ENCODE assay signal across 7 cellular contexts in genomic region chr17:8150194-8151119, GRCh38. TPM values are rescaled to one million over a fixed set of nuclear protein-coding genes. Genes with fewer than 3 reads are reported as not detected.
A peak's percentile ranks its signal among the peaks of the same experiment; 100 is the strongest.
DNase-seq lines count a peak whose midpoint lies in the region; ATAC-seq lines count a peak whose summit lies in the region.
"Had no signal": no experiment of that assay in that cellular context is flagged by ENCODE, and none has a peak within 500 bp of the region (broad histone marks: within the 10 kb centered on the region; RNA-seq: fewer than 3 reads in every experiment).

No MANE protein-coding gene starts in this region.

- H3K9me3 ChIP-seq in esophagus (ENCODE audit: control insufficient read depth in 2 of 2, insufficient read depth in 1 of 2, low read depth in 1 of 2, low read length in 1 of 2) = peaks cover 0 to 2% of the 10 kb centered on the region in 2 donors

- DNase-seq in activated T-cell treated with anti-CD3 and anti-CD28 coated beads, Interleukin-2, amount 50 U/mL, for 24 hours = no peak
- DNase-seq in activated T-cell treated with anti-CD3 and anti-CD28 coated beads, Interleukin-2, amount 50 U/mL, for 48 hours = no peak
- no peak for DNase-seq in epidermal melanocyte (ENCODE audit: insufficient read length, low spot score)

- ATAC-seq in GM21381 (IDR thresholded peaks at IDR 0.05; ENCODE audit: unreplicated experiment) = no peak

- H3K27me3 Mint-ChIP-seq in activated T-cell treated with anti-CD3 and anti-CD28 coated beads, Interleukin-2, amount 50 U/mL, for 24 hours = no peaks in the 10 kb centered on the region

- WGBS in esophagus, 2 donors = 76 to 77% methylated on average over 18 of the region's 18 CpGs

- peaks cover 2 to 26% of the 10 kb centered on the region in 2 donors for H3K4me1 ChIP-seq in esophagus (ENCODE audit: control insufficient read depth in 2 of 2, insufficient read depth in 2 of 2, low read length in 1 of 2)

- H3K4me1 Mint-ChIP-seq in activated T-cell treated with anti-CD3 and anti-CD28 coated beads, Interleukin-2, amount 50 U/mL, for 24 hours (ENCODE audit: low read depth) = peaks cover 39% of the 10 kb centered on the region

- no peaks in the 10 kb centered on the region for H3K27me3 ChIP-seq in esophagus (ENCODE audit: control insufficient read depth in 1 of 2, insufficient read depth in 2 of 2, low read length in 2 of 2)

- H3K27ac Mint-ChIP-seq in activated T-cell treated with anti-CD3 and anti-CD28 coated beads, Interleukin-2, amount 50 U/mL, for 24 hours = no peak overlapping the region

- no peaks in the 10 kb centered on the region for H3K9me3 Mint-ChIP-seq in activated T-cell treated with anti-CD3 and anti-CD28 coated beads, Interleukin-2, amount 50 U/mL, for 24 hours

- H3K4me3 ChIP-seq in esophagus (ENCODE audit: low read depth in 1 of 2, low read length in 2 of 2) = peak overlapping the region; percentile 48 to 69

- H3K27ac ChIP-seq in esophagus (ENCODE audit: low read depth in 2 of 2, low read length in 1 of 2) = peak overlapping the region; percentile 100
- peak overlapping the region; percentile 99 for H3K27ac ChIP-seq in temporal lobe (ENCODE audit: low read depth, low read length)

- H3K36me3 Mint-ChIP-seq in activated T-cell treated with anti-CD3 and anti-CD28 coated beads, Interleukin-2, amount 50 U/mL, for 24 hours (ENCODE audit: low read depth) = peaks cover 59% of the 10 kb centered on the region

- peak overlapping the region; percentile 91 for H3K4me3 Mint-ChIP-seq in activated T-cell treated with anti-CD3 and anti-CD28 coated beads, Interleukin-2, amount 50 U/mL, for 24 hours

- H3K36me3 ChIP-seq in esophagus (ENCODE audit: control insufficient read depth in 2 of 2, insufficient read depth in 2 of 2, low read length in 1 of 2) = peaks cover 26 to 48% of the 10 kb centered on the region in 2 donors

RNA-seq across cellular contexts. Expression of gene PER1, which starts 1.7 kb away (rescaled TPM):
- polyA plus RNA-seq in esophagus = 10 to 100 TPM; 44.7 to 85.2 TPM
- total RNA-seq in temporal lobe = 15.5 TPM

RNA-seq across cellular contexts. Expression of gene VAMP2, which starts 12.3 kb away (rescaled TPM):
- polyA plus RNA-seq in esophagus = 10 to 100 TPM; 21.9 to 22.4 TPM
- 62.2 TPM for total RNA-seq in temporal lobe

RNA-seq across cellular contexts. Expression of gene TMEM107, which starts 25.7 kb away (rescaled TPM):
- 1 to 10 TPM; 5.6 to 8.9 TPM for polyA plus RNA-seq in esophagus
- total RNA-seq in temporal lobe = 11.6 TPM

RNA-seq across cellular contexts. Expression of gene HES7, which starts 26.6 kb away (rescaled TPM):
- under 1 TPM; 0.15 to 0.24 TPM for polyA plus RNA-seq in esophagus
- total RNA-seq in temporal lobe = 0.98 TPM

RNA-seq across cellular contexts. Expression of gene ALOXE3, which starts 32.1 kb away (rescaled TPM):
- 1 to 10 TPM in 1 of 2 donors, under 1 TPM in 1; 0.43 to 1.7 TPM for polyA plus RNA-seq in esophagus
- total RNA-seq in temporal lobe = 0.74 TPM
- total RNA-seq: T-helper 1 cell treated with Interleukin-12 subunit alpha and Interleukin-12 subunit beta and Interleukin-4 antibody, amounts not matched to agents 30 ng/mL and 1 ng/mL, for 36 hours had no signal
